17 cellular contexts compared by ENCODE assay signal in the genomic region with DNA sequence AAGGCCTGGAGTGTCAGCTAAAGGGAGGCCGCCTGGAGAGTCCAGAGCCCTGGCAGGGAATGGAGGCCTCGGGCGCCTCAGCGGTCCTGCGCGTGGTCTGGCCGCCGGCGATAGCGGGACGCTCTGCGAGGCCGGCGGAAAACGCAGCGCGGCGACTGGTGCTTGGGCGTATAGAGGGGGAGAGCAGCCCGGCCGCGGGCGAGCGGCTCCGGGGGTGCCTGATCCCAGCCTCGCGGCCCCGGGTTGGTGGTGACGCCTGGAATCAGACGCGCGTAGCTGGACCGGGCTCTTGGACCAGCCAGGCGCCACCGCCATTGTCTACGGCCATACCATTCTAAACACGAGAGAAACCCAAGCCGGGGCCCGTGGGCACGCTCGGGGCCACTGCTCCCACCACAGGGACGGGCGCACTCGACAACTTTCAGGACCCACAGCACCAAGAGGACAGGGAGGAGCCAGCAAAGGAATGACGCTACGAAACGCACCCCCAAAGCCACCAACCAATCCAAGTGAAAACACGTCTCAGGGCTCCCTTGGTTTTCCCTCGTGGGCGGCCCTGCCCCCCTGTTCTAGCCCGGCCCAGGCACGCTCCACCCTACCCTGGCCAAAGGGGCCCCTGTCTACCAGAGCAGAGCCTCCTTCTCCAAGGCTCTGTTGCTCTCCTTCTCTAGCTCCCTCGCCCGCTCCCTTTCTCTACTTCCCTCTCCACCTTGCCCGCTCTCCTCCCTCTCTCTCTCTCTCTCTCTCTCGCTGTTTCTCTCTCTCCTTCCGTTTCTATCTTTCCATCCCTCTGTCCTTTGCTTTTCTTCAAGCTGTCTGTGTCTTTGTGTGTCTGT. TPM values are rescaled to one million over a fixed set of nuclear protein-coding genes. Genes with fewer than 3 reads are reported as not detected.
DNase-seq lines count a peak whose midpoint lies in the region; ATAC-seq, FAIRE-seq and TF ChIP-seq lines count a peak whose summit lies in the region.
"Had no signal": no experiment of that assay in that cellular context is flagged by ENCODE, and none has a peak within 500 bp of the region (broad histone marks: within the 10 kb centered on the region; RNA-seq: fewer than 3 reads in every experiment).

No MANE protein-coding gene starts in this region.

- H3K27ac Mint-ChIP-seq in activated CD4-positive, alpha-beta T cell treated with anti-CD3 and anti-CD28 coated beads for 36 hours, result no peak overlapping the region
- H3K27ac Mint-ChIP-seq in chondrocyte (ENCODE audit: unreplicated experiment), result no peak overlapping the region
- H3K27ac Mint-ChIP-seq in natural killer cell treated with Interleukin-12 subunit alpha and Interleukin-12 subunit beta and Interleukin-15 and Interleukin-18, amount 100 ng/mL, for 72 hours, result no peak overlapping the region

- H3K9me3 ChIP-seq in HEK293 (ENCODE audit: control insufficient read depth, insufficient read depth, low read depth, low read length), result no peaks in the 10 kb centered on the region

- no peaks in the 10 kb centered on the region for H3K36me3 ChIP-seq in HEK293 (ENCODE audit: control insufficient read depth in 2 of 2, insufficient read depth in 1 of 2, low read length in 2 of 2)

- peak overlapping the region; percentile 4 for H3K4me3 Mint-ChIP-seq in activated CD4-positive, alpha-beta T cell treated with anti-CD3 and anti-CD28 coated beads for 36 hours
- H3K4me3 Mint-ChIP-seq in chondrocyte (ENCODE audit: unreplicated experiment), result no peak overlapping the region
- peak overlapping the region; percentile 46 for H3K4me3 Mint-ChIP-seq in natural killer cell treated with Interleukin-12 subunit alpha and Interleukin-12 subunit beta and Interleukin-15 and Interleukin-18, amount 100 ng/mL, for 72 hours

- CTCF ChIA-PET in activated CD4-positive, alpha-beta T cell treated with anti-CD3 and anti-CD28 coated beads for 36 hours (lab: Charles Lee), result no interaction called here
- CTCF ChIA-PET in HEK293 (lab: Yijun Ruan, JAX), result no interaction called here

- DNase-seq in activated CD4-positive, alpha-beta T cell treated with anti-CD3 and anti-CD28 coated beads for 36 hours, result peak; percentile 9
- no peak for DNase-seq in activated CD4-positive, alpha-beta T cell treated with anti-CD3 and anti-CD28 coated beads, Interleukin-2, amount 50 U/mL, for 1 hour
- DNase-seq in chondrocyte (ENCODE audit: low spot score), result peak; percentile 90
- DNase-seq in natural killer cell treated with Interleukin-12 subunit alpha and Interleukin-12 subunit beta and Interleukin-15 and Interleukin-18, amount 100 ng/mL, for 72 hours (ENCODE audit: low spot score), result no peak
- DNase-seq in D721Med (ENCODE audit: insufficient read length, low spot score), result no peak
- DNase-seq in activated effector memory CD4-positive, alpha-beta T cell treated with anti-CD3 and anti-CD28 coated beads, Interleukin-2, amount 50 U/mL, for 16 hours, result no peak
- DNase-seq in AG08395 (ENCODE audit: low spot score), result no peak
- DNase-seq: dermis blood vessel endothelial cell, KBM-7, NCI-H187 treated with DMSO at 0.1 percent for 48 hours had no signal

- no peak for FAIRE-seq in D721Med (lab: Jason Lieb, UNC)

- no peaks in the 10 kb centered on the region for H3K4me1 ChIP-seq in HEK293 (ENCODE audit: control insufficient read depth, insufficient read depth, low read length)

- TF ChIP-seq CTCF in HEK293 (tag by site-specific recombination; IDR thresholded peaks at IDR 0.05) (no peak), chondrocyte (IDR thresholded peaks at IDR 0.05) (no peak), D721Med (IDR thresholded peaks at IDR 0.05; ENCODE audit: insufficient read depth, missing control alignments) (no peak)

- intact Hi-C loops in activated CD4-positive, alpha-beta T cell treated with anti-CD3 and anti-CD28 coated beads for 36 hours (cut with DNase I, micrococcal nuclease), result no loop called here

- H3K27ac ChIP-seq in HEK293 (ENCODE audit: extremely low read depth, low read depth, low read length), result no peak overlapping the region

- POLR2A ChIA-PET in activated CD4-positive, alpha-beta T cell treated with anti-CD3 and anti-CD28 coated beads for 36 hours (lab: Charles Lee), result no interaction called here
- POLR2A ChIA-PET in HEK293 (lab: Yijun Ruan, JAX), result no interaction called here

- ATAC-seq in activated CD4-positive, alpha-beta T cell treated with anti-CD3 and anti-CD28 coated beads for 36 hours, result no peak
- no peak for ATAC-seq in natural killer cell treated with Interleukin-12 subunit alpha and Interleukin-12 subunit beta and Interleukin-15 and Interleukin-18, amount 100 ng/mL, for 72 hours
- ATAC-seq: activated CD4-positive, CD25-positive, alpha-beta regulatory T cell treated with anti-CD3 and anti-CD28 coated beads, Interleukin-2, amount 50 U/mL, for 24 hours had no signal

- no peak overlapping the region for H3K4me3 ChIP-seq in HEK293 (ENCODE audit: low read depth, low read length)
- H3K4me3 ChIP-seq: lung had no signal

- peaks cover 57% of the 10 kb centered on the region for H3K27me3 Mint-ChIP-seq in activated CD4-positive, alpha-beta T cell treated with anti-CD3 and anti-CD28 coated beads for 36 hours
- H3K27me3 Mint-ChIP-seq in chondrocyte (ENCODE audit: low read depth), result no peaks in the 10 kb centered on the region
- H3K27me3 Mint-ChIP-seq in natural killer cell treated with Interleukin-12 subunit alpha and Interleukin-12 subunit beta and Interleukin-15 and Interleukin-18, amount 100 ng/mL, for 72 hours, result peaks cover 45 to 59% of the 10 kb centered on the region in 2 donors

- H3K36me3 Mint-ChIP-seq in activated CD4-positive, alpha-beta T cell treated with anti-CD3 and anti-CD28 coated beads for 36 hours (ENCODE audit: low read depth), result peaks cover 2% of the 10 kb centered on the region
- H3K36me3 Mint-ChIP-seq in chondrocyte (ENCODE audit: low read depth), result peaks cover 1% of the 10 kb centered on the region
- H3K36me3 Mint-ChIP-seq in natural killer cell treated with Interleukin-12 subunit alpha and Interleukin-12 subunit beta and Interleukin-15 and Interleukin-18, amount 100 ng/mL, for 72 hours, result peaks cover 14% of the 10 kb centered on the region

- no peaks in the 10 kb centered on the region for H3K9me3 Mint-ChIP-seq in activated CD4-positive, alpha-beta T cell treated with anti-CD3 and anti-CD28 coated beads for 36 hours (ENCODE audit: low read depth)
- peaks cover 22% of the 10 kb centered on the region for H3K9me3 Mint-ChIP-seq in chondrocyte (ENCODE audit: low read depth)
- H3K9me3 Mint-ChIP-seq in natural killer cell treated with Interleukin-12 subunit alpha and Interleukin-12 subunit beta and Interleukin-15 and Interleukin-18, amount 100 ng/mL, for 72 hours, result no peaks in the 10 kb centered on the region

- H3K4me1 Mint-ChIP-seq in activated CD4-positive, alpha-beta T cell treated with anti-CD3 and anti-CD28 coated beads for 36 hours, result peaks cover 35% of the 10 kb centered on the region
- no peaks in the 10 kb centered on the region for H3K4me1 Mint-ChIP-seq in chondrocyte (ENCODE audit: low read depth)
- peaks cover 23 to 41% of the 10 kb centered on the region in 2 donors for H3K4me1 Mint-ChIP-seq in natural killer cell treated with Interleukin-12 subunit alpha and Interleukin-12 subunit beta and Interleukin-15 and Interleukin-18, amount 100 ng/mL, for 72 hours (ENCODE audit: low read depth in 2 of 2)

TF ChIP-seq in HEK293, 187 proteins besides CTCF, POLR2A, EP300 and RAD21:
- TF ChIP-seq ZNF596 (tag by site-specific recombination; IDR thresholded peaks at IDR 0.05) (peak; percentile 42; the same call in 1 of the 2 replicates), ZNF501 (tag by site-specific recombination; IDR thresholded peaks at IDR 0.05) (no peak), ZFP3 (tag by site-specific recombination; IDR thresholded peaks at IDR 0.05; ENCODE audit: low read depth) (no peak), ZFP69B (tag by site-specific recombination; IDR thresholded peaks at IDR 0.05) (no peak)
- TF ChIP-seq, protein P1, sequence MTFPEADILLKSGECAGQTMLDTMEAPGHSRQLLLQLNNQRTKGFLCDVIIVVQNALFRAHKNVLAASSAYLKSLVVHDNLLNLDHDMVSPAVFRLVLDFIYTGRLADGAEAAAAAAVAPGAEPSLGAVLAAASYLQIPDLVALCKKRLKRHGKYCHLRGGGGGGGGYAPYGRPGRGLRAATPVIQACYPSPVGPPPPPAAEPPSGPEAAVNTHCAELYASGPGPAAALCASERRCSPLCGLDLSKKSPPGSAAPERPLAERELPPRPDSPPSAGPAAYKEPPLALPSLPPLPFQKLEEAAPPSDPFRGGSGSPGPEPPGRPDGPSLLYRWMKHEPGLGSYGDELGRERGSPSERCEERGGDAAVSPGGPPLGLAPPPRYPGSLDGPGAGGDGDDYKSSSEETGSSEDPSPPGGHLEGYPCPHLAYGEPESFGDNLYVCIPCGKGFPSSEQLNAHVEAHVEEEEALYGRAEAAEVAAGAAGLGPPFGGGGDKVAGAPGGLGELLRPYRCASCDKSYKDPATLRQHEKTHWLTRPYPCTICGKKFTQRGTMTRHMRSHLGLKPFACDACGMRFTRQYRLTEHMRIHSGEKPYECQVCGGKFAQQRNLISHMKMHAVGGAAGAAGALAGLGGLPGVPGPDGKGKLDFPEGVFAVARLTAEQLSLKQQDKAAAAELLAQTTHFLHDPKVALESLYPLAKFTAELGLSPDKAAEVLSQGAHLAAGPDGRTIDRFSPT (tag by site-specific recombination; IDR thresholded peaks at IDR 0.05), result no peak

RNA-seq across cellular contexts. Expression of a gene that starts 7.8 kb away (rescaled TPM):
- not detected for total RNA-seq in activated CD4-positive, alpha-beta T cell treated with anti-CD3 and anti-CD28 coated beads for 36 hours
- total RNA-seq in chondrocyte, result not detected in 3 replicates
- total RNA-seq in natural killer cell treated with Interleukin-12 subunit alpha and Interleukin-12 subunit beta and Interleukin-15 and Interleukin-18, amount 100 ng/mL, for 72 hours, result not detected
- total RNA-seq: A172, dermis blood vessel endothelial cell, fibroblast of villous mesenchyme, lung, osteocyte, urinary bladder had no signal

RNA-seq across cellular contexts. Expression of a gene that starts 45.1 kb away (rescaled TPM):
- not detected for total RNA-seq in activated CD4-positive, alpha-beta T cell treated with anti-CD3 and anti-CD28 coated beads for 36 hours
- not detected in 3 replicates for total RNA-seq in chondrocyte
- total RNA-seq in natural killer cell treated with Interleukin-12 subunit alpha and Interleukin-12 subunit beta and Interleukin-15 and Interleukin-18, amount 100 ng/mL, for 72 hours, result not detected
- total RNA-seq: A172, dermis blood vessel endothelial cell, fibroblast of villous mesenchyme, lung, osteocyte, urinary bladder had no signal

Comparison
In these comparisons a context has a peak if more than half of its experiments do, and no peak if none do; other contexts are left out.
1. DNase-seq: peak in activated CD4-positive, alpha-beta T cell treated with anti-CD3 and anti-CD28 coated beads for 36 hours (single experiment) and chondrocyte (single experiment); none in activated CD4-positive, alpha-beta T cell treated with anti-CD3 and anti-CD28 coated beads, Interleukin-2, amount 50 U/mL, for 1 hour (single experiment), natural killer cell treated with Interleukin-12 subunit alpha and Interleukin-12 subunit beta and Interleukin-15 and Interleukin-18, amount 100 ng/mL, for 72 hours (single experiment), D721Med (single experiment), activated effector memory CD4-positive, alpha-beta T cell treated with anti-CD3 and anti-CD28 coated beads, Interleukin-2, amount 50 U/mL, for 16 hours (single experiment) and AG08395 (single experiment).